In genomic region chr14:49969961-49970360, GRCh38 we compare ENCODE assay signal across 9 cellular contexts.
DNase-seq lines count a peak whose midpoint lies in the region; ATAC-seq, FAIRE-seq and TF ChIP-seq lines count a peak whose summit lies in the region.
"Had no signal": no experiment of that assay in that cellular context is flagged by ENCODE, and none has a peak within 500 bp of the region (broad histone marks: within the 10 kb centered on the region; RNA-seq: fewer than 3 reads in every experiment).

No MANE protein-coding gene starts in this region.

- peak overlapping the region; percentile 37; the same call in 1 of the 2 replicates for H3K27ac ChIP-seq in SJSA1
- peak overlapping the region; percentile 93 for H3K27ac ChIP-seq in epithelial cell of prostate
- H3K27ac ChIP-seq in psoas muscle = peak overlapping the region; percentile 3

- no peak for TF ChIP-seq CTCF in psoas muscle (IDR thresholded peaks at IDR 0.05)

- H3K9me3 ChIP-seq in SJSA1 (replicated peaks) (no peaks in the 10 kb centered on the region), psoas muscle (no peaks in the 10 kb centered on the region)

- ATAC-seq in psoas muscle (no peak), HG03378 (IDR thresholded peaks at IDR 0.05; ENCODE audit: unreplicated experiment) (no peak), HG02588 (IDR thresholded peaks at IDR 0.05; ENCODE audit: unreplicated experiment) (no peak)

- H3K4me3 ChIP-seq in SJSA1 (no peak overlapping the region), psoas muscle (no peak overlapping the region)

- H3K4me1 ChIP-seq in SJSA1 (replicated peaks) (peaks cover 73% of the 10 kb centered on the region), psoas muscle (peaks cover 33% of the 10 kb centered on the region)

- intact Hi-C loops in psoas muscle (cut with DNase I) = no loop called here

- 89 to 95% (median 90%) methylated on average over 5 of the region's 5 CpGs for WGBS in psoas muscle, 3 donors

- DNase-seq in ELR (ENCODE audit: low read depth) = peak; percentile 31
- DNase-seq in SJSA1 (ENCODE audit: low read depth in 1 of 2, low spot score in 2 of 2) = no peak
- no peak for DNase-seq in epithelial cell of prostate (ENCODE audit: low read depth, low spot score)
- no peak for DNase-seq in psoas muscle
- no peak for DNase-seq in H54 (ENCODE audit: insufficient read length, low spot score)
- DNase-seq in NCI-H446 treated with DMSO at 0.1 percent for 48 hours (lab: John Stamatoyannopoulos, UW) = no peak

- H3K27me3 ChIP-seq in SJSA1 (replicated peaks) (no peaks in the 10 kb centered on the region), psoas muscle (ENCODE audit: insufficient read depth in 3 of 3, low read length in 2 of 3) (no peaks in the 10 kb centered on the region)

- H3K36me3 ChIP-seq in SJSA1 (no peaks in the 10 kb centered on the region), psoas muscle (ENCODE audit: insufficient read depth in 1 of 2, low read depth in 1 of 2) (no peaks in the 10 kb centered on the region)

- FAIRE-seq in H54 (lab: Jason Lieb, UNC) = no peak
- FAIRE-seq: RCC 7860 had no signal

- TF ChIP-seq POLR2A in H54 (IDR thresholded peaks at IDR 0.05; ENCODE audit: low read depth, low read length) = no peak

Comparison
In these comparisons a context has a peak if more than half of its experiments do, and no peak if none do; other contexts are left out.
1. H3K27ac ChIP-seq: peak in every context shown above with its lines; median percentile 93 in epithelial cell of prostate; 37 in SJSA1; 3 in psoas muscle.